In genomic region chr1:30411206-30411605, GRCh38 we compare ENCODE assay signal across 13 cellular contexts.
"Had no signal": no experiment of that assay in that cellular context is flagged by ENCODE, and none has a peak within 500 bp of the region (broad histone marks: within the 10 kb centered on the region; RNA-seq: fewer than 3 reads in every experiment).

No MANE protein-coding gene starts in this region.

- H3K9me3 Mint-ChIP-seq: activated naive CD4-positive, alpha-beta T cell treated with anti-CD3 and anti-CD28 coated beads, Interleukin-2, amount 50 U/mL, for 72 hours; brain; dendritic cell treated with granulocyte-macrophage colony-stimulating factor and Interleukin-4, amounts not matched to agents 40 ng/mL and 50 ng/mL, for 4 days; natural killer cell treated with Interleukin-12 subunit alpha and Interleukin-12 subunit beta and Interleukin-15 and Interleukin-18, amount 100 ng/mL, for 72 hours had no signal

- H3K4me3 Mint-ChIP-seq: brain; dendritic cell treated with granulocyte-macrophage colony-stimulating factor and Interleukin-4, amounts not matched to agents 40 ng/mL and 50 ng/mL, for 4 days; natural killer cell treated with Interleukin-12 subunit alpha and Interleukin-12 subunit beta and Interleukin-15 and Interleukin-18, amount 100 ng/mL, for 72 hours; T-helper 17 cell had no signal

- H3K4me3 ChIP-seq: lower lobe of right lung, tibial artery had no signal

- H3K4me1 ChIP-seq: lower lobe of right lung, tibial artery had no signal

- H3K36me3 ChIP-seq: lower lobe of right lung, tibial artery had no signal

- H3K27ac Mint-ChIP-seq: activated naive CD4-positive, alpha-beta T cell treated with anti-CD3 and anti-CD28 coated beads, Interleukin-2, amount 50 U/mL, for 72 hours; dendritic cell treated with granulocyte-macrophage colony-stimulating factor and Interleukin-4, amounts not matched to agents 40 ng/mL and 50 ng/mL, for 4 days; natural killer cell treated with Interleukin-12 subunit alpha and Interleukin-12 subunit beta and Interleukin-15 and Interleukin-18, amount 100 ng/mL, for 72 hours; T-helper 17 cell had no signal

- H3K36me3 Mint-ChIP-seq: activated naive CD4-positive, alpha-beta T cell treated with anti-CD3 and anti-CD28 coated beads, Interleukin-2, amount 50 U/mL, for 72 hours; brain; natural killer cell treated with Interleukin-12 subunit alpha and Interleukin-12 subunit beta and Interleukin-15 and Interleukin-18, amount 100 ng/mL, for 72 hours had no signal

- H3K27ac ChIP-seq: lower lobe of right lung, tibial artery had no signal

- H3K9me3 ChIP-seq: lower lobe of right lung, tibial artery had no signal

- DNase-seq: activated CD4-positive, alpha-beta T cell treated with anti-CD3 and anti-CD28 coated beads, Interleukin-2, amount 50 U/mL, for 4 hours; activated T-cell treated with anti-CD3 and anti-CD28 coated beads for 4 hours; amniotic stem cell; hippocampal formation; lower lobe of right lung; nucleus accumbens; stimulated activated CD4-positive, alpha-beta T cell treated with anti-CD3 and anti-CD28 coated beads, Interleukin-4, amount 100 ng/mL, for 24 hours; T-helper 17 cell had no signal
